Comparison of ENCODE assay signal across 32 cellular contexts in the genomic region with DNA sequence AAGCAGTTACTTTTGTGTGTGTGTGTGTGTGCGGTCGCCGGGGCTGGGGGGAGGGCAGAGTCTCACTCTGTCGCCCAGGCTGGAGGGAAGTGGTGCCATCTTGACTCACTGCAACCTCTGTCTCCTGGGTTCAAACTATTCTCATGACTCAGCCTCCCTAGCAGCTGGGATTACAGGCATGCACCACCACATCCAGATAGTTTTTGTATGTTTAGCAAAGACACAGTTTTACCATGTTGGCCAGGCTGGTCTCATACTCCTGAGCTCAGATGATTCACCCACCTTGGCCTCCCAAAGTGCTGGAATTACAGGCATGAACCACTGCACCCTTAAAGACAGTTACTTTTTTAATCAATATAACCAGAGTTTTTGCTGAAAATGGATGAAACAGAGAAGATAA.
DNase-seq lines count a peak whose midpoint lies in the region; ATAC-seq and TF ChIP-seq lines count a peak whose summit lies in the region.
"Had no signal": no experiment of that assay in that cellular context is flagged by ENCODE, and none has a peak within 500 bp of the region (broad histone marks: within the 10 kb centered on the region; RNA-seq: fewer than 3 reads in every experiment).

No MANE protein-coding gene starts in this region.

- CTCF ChIA-PET in CD8-positive, alpha-beta memory T cell (lab: Charles Lee), result no interaction called here
- CTCF ChIA-PET in mammary epithelial cell (lab: Charles Lee; ENCODE audit: low non-redundant PET), result no interaction called here

- POLR2A ChIA-PET in CD8-positive, alpha-beta memory T cell (lab: Charles Lee), result no interaction called here

- in situ Hi-C loops in mammary epithelial cell (cut with MboI; ENCODE audit: low sequenced_read_pairs in 2 of 2), result no loop called here

- H3K9ac ChIP-seq in DND-41 (ENCODE audit: low read depth, low read length) (no peak overlapping the region), mammary epithelial cell (ENCODE audit: insufficient read depth, low read length) (no peak overlapping the region)

- intact Hi-C loops in mammary epithelial cell (cut with micrococcal nuclease), result no loop called here

- 100% methylated on average over 4 of the region's 4 CpGs for WGBS in mammary epithelial cell (ENCODE audit: low coverage, missing lambda C conversion rate)

- BruUV-seq in mammary epithelial cell (replicated peaks; lab: Mats Ljungman, UMichigan), result no TSS peak

- peaks cover 60% of the 10 kb centered on the region for H3K36me3 Mint-ChIP-seq in brain
- peaks cover 0 to 3% (median 0%) of the 10 kb centered on the region in 3 donors for H3K36me3 Mint-ChIP-seq in CD8-positive, alpha-beta memory T cell

- H3K27me3 ChIP-seq in DND-41 (ENCODE audit: insufficient read depth, low read length, poor library complexity), result no peaks in the 10 kb centered on the region
- H3K27me3 ChIP-seq in CD8-positive, alpha-beta memory T cell (ENCODE audit: insufficient read depth, low read length, poor library complexity, severe bottlenecking), result no peaks in the 10 kb centered on the region
- H3K27me3 ChIP-seq in mammary epithelial cell (ENCODE audit: insufficient read depth, low read length), result no peaks in the 10 kb centered on the region
- H3K27me3 ChIP-seq: cardiac muscle cell, gastrocnemius medialis, hepatocyte, uterus had no signal

- peaks cover 89% of the 10 kb centered on the region for H3K36me3 ChIP-seq in DND-41 (ENCODE audit: insufficient read depth, low read length)
- no peaks in the 10 kb centered on the region for H3K36me3 ChIP-seq in CD8-positive, alpha-beta memory T cell (ENCODE audit: insufficient read depth, low read length)
- H3K36me3 ChIP-seq in mammary epithelial cell (ENCODE audit: insufficient read depth, low read length), result no peaks in the 10 kb centered on the region
- H3K36me3 ChIP-seq: cardiac muscle cell, gastrocnemius medialis, thoracic aorta, uterus had no signal

- no peaks in the 10 kb centered on the region for H3K27me3 Mint-ChIP-seq in brain
- H3K27me3 Mint-ChIP-seq in CD8-positive, alpha-beta memory T cell, result no peaks in the 10 kb centered on the region
- H3K27me3 Mint-ChIP-seq: activated T-helper 17 cell treated with anti-CD3 and anti-CD28 coated beads, Interleukin-2, amount 50 U/mL, for 72 hours; CD4-positive, alpha-beta T cell had no signal

- no peak overlapping the region for H3K4me2 ChIP-seq in DND-41 (ENCODE audit: insufficient read depth, low read length)
- H3K4me2 ChIP-seq in mammary epithelial cell (ENCODE audit: insufficient read depth, low read depth, low read length), result no peak overlapping the region
- H3K4me2 ChIP-seq: A549, hepatocyte had no signal

- no peak for DNase-seq in DND-41
- peak; percentile 75 for DNase-seq in M059J (ENCODE audit: low read depth)
- peak; percentile 67 for DNase-seq in iris pigment epithelial cell (ENCODE audit: low read depth)
- DNase-seq in T-helper 9 cell, result no peak
- DNase-seq in CD8-positive, alpha-beta memory T cell, result no peak
- DNase-seq in mammary epithelial cell, result no peak
- DNase-seq: activated CD4-positive, alpha-beta T cell treated with anti-CD3 and anti-CD28 coated beads for 4 hours; activated naive CD4-positive, alpha-beta T cell treated with anti-CD3 and anti-CD28 coated beads, Interleukin-2, amount 50 U/mL, for 16 hours; amniotic stem cell; CD4-positive, alpha-beta T cell; effector memory CD4-positive, alpha-beta T cell; gastrocnemius medialis; lower lobe of right lung; mucosa of descending colon; NCI-H1092 treated with DMSO at 0.1 percent for 48 hours; NCI-H1694 treated with DMSO at 0.1 percent for 48 hours; NCI-H524; PC-3; retina; small intestine; stimulated activated naive CD8-positive, alpha-beta T cell treated with anti-CD3 and anti-CD28 coated beads, Interleukin-15, Interleukin-2, amounts not matched to agents 100 U/mL and 50 U/mL, for 24 hours; uterus had no signal

- H3K4me3 ChIP-seq in DND-41 (ENCODE audit: low read depth in 1 of 2, low read length in 2 of 2) (no peak overlapping the region), mammary epithelial cell (replicated peaks in 1 of 3; ENCODE audit: insufficient read depth in 1 of 3, low read depth in 2 of 3, low read length in 3 of 3) (no peak overlapping the region)
- H3K4me3 ChIP-seq in CD8-positive, alpha-beta memory T cell (ENCODE audit: low read length), result no peak overlapping the region
- H3K4me3 ChIP-seq: A549, cardiac muscle cell, coronary artery, gastrocnemius medialis, hepatocyte, K562, lower lobe of right lung, mucosa of descending colon, thoracic aorta, uterus had no signal

- dilution Hi-C loops in mammary epithelial cell (cut with HindIII; ENCODE audit: low sequenced_read_pairs), result no loop called here

- TF ChIP-seq CTCF in DND-41 (IDR thresholded peaks at IDR 0.05; ENCODE audit: borderline replicate concordance, extremely low read depth, low read length, poor library complexity, severe bottlenecking), result no peak
- no peak for TF ChIP-seq CTCF in brain (conservative IDR thresholded peaks at IDR 0.05)
- TF ChIP-seq CTCF in mammary epithelial cell (conservative IDR thresholded peaks at IDR 0.05 in 1 of 2, IDR thresholded peaks at IDR 0.05 in 1 of 2; ENCODE audit: extremely low read depth in 1 of 2, insufficient read depth in 1 of 2, low read depth in 1 of 2, low read length in 2 of 2), result no peak

- H4K20me1 ChIP-seq in DND-41 (ENCODE audit: insufficient read depth, low read length) (peaks cover 34% of the 10 kb centered on the region), mammary epithelial cell (ENCODE audit: insufficient read depth, low read length) (no peaks in the 10 kb centered on the region)

- H3K9me3 ChIP-seq in DND-41 (ENCODE audit: insufficient read depth, low read length, severe bottlenecking) (no peaks in the 10 kb centered on the region), mammary epithelial cell (replicated peaks; ENCODE audit: insufficient read depth, low read length) (no peaks in the 10 kb centered on the region)
- H3K9me3 ChIP-seq in CD8-positive, alpha-beta memory T cell (ENCODE audit: low read length), result no peaks in the 10 kb centered on the region
- H3K9me3 ChIP-seq: A549, gastrocnemius medialis, lower lobe of right lung, mucosa of descending colon, thoracic aorta, uterus had no signal

- H3K4me3 Mint-ChIP-seq in brain, result no peak overlapping the region
- no peak overlapping the region for H3K4me3 Mint-ChIP-seq in CD8-positive, alpha-beta memory T cell
- H3K4me3 Mint-ChIP-seq: activated T-helper 17 cell treated with anti-CD3 and anti-CD28 coated beads, Interleukin-2, amount 50 U/mL, for 72 hours; CD4-positive, alpha-beta T cell had no signal

- H3K79me2 ChIP-seq in DND-41 (ENCODE audit: insufficient read depth, low read length) (peaks cover 79% of the 10 kb centered on the region), mammary epithelial cell (ENCODE audit: insufficient read depth, low read length) (no peaks in the 10 kb centered on the region)
- H3K79me2 ChIP-seq: hepatocyte had no signal

- H3K4me1 ChIP-seq in DND-41 (ENCODE audit: insufficient read depth, low read length), result no peaks in the 10 kb centered on the region
- no peaks in the 10 kb centered on the region for H3K4me1 ChIP-seq in CD8-positive, alpha-beta memory T cell (ENCODE audit: insufficient read depth, low read length)
- no peaks in the 10 kb centered on the region for H3K4me1 ChIP-seq in mammary epithelial cell (ENCODE audit: insufficient read depth, low read length)
- H3K4me1 ChIP-seq: lower lobe of right lung, uterus had no signal

- no peak overlapping the region for H2AFZ ChIP-seq in DND-41 (ENCODE audit: low read depth, low read length)
- no peak overlapping the region for H2AFZ ChIP-seq in mammary epithelial cell (ENCODE audit: low read depth, low read length)
- H2AFZ ChIP-seq: hepatocyte had no signal

- peaks cover 36% of the 10 kb centered on the region for H3K4me1 Mint-ChIP-seq in brain
- no peaks in the 10 kb centered on the region for H3K4me1 Mint-ChIP-seq in CD8-positive, alpha-beta memory T cell
- H3K4me1 Mint-ChIP-seq: activated T-helper 17 cell treated with anti-CD3 and anti-CD28 coated beads, Interleukin-2, amount 50 U/mL, for 72 hours had no signal

- peak overlapping the region in 3 of 5 experiments; percentile 45 to 71 (median 70) for H3K27ac Mint-ChIP-seq in brain
- no peak overlapping the region for H3K27ac Mint-ChIP-seq in CD8-positive, alpha-beta memory T cell
- H3K27ac Mint-ChIP-seq: activated T-helper 17 cell treated with anti-CD3 and anti-CD28 coated beads, Interleukin-2, amount 50 U/mL, for 72 hours; CD4-positive, alpha-beta T cell had no signal

- peaks cover 0 to 3% (median 0%) of the 10 kb centered on the region in 5 experiments for H3K9me3 Mint-ChIP-seq in brain
- no peaks in the 10 kb centered on the region for H3K9me3 Mint-ChIP-seq in CD8-positive, alpha-beta memory T cell
- H3K9me3 Mint-ChIP-seq: activated T-helper 17 cell treated with anti-CD3 and anti-CD28 coated beads, Interleukin-2, amount 50 U/mL, for 72 hours; CD4-positive, alpha-beta T cell had no signal

- H3K27ac ChIP-seq in DND-41 (ENCODE audit: low read length) (no peak overlapping the region), mammary epithelial cell (ENCODE audit: insufficient read depth, low read depth, low read length) (no peak overlapping the region)
- no peak overlapping the region for H3K27ac ChIP-seq in CD8-positive, alpha-beta memory T cell (ENCODE audit: low read depth, low read length)
- H3K27ac ChIP-seq: A549, cardiac muscle cell, coronary artery, gastrocnemius medialis, hepatocyte, lower lobe of right lung, thoracic aorta, uterus had no signal

- ATAC-seq in DND-41 (ENCODE audit: insufficient read depth, low read depth) (0 out of 3 replicates have a peak, but pooled peaks have one; percentile 9), GM18519 (IDR thresholded peaks at IDR 0.05; ENCODE audit: low FRiP score, unreplicated experiment) (no peak)
- ATAC-seq: A549; activated T-helper 17 cell treated with anti-CD3 and anti-CD28 coated beads, Interleukin-2, amount 50 U/mL, for 72 hours; gastrocnemius medialis; K562; lower lobe of right lung; mucosa of descending colon; PC-3; Right ventricle myocardium inferior; stimulated activated naive CD8-positive, alpha-beta T cell treated with anti-CD3 and anti-CD28 coated beads, Interleukin-15, Interleukin-2, amounts not matched to agents 100 U/mL and 50 U/mL, for 24 hours had no signal

Comparison
In these comparisons a context has a peak if more than half of its experiments do, and no peak if none do; other contexts are left out.
1. DNase-seq: peak in M059J (single experiment) and iris pigment epithelial cell (single experiment); none in DND-41 (single experiment), T-helper 9 cell (single experiment), CD8-positive, alpha-beta memory T cell (0 of 5) and mammary epithelial cell (single experiment).
2. H3K27ac Mint-ChIP-seq: peak in brain (3 of 5); none in CD8-positive, alpha-beta memory T cell (0 of 8).